Comparison of ENCODE assay signal across 1 cellular context in genomic region chr1:6512245-6512907, GRCh38.
TF ChIP-seq lines count a peak whose summit lies in the region.

No MANE protein-coding gene starts in this region.

TF ChIP-seq in H1, 55 proteins besides CTCF, POLR2A, EP300 and RAD21:
- TF ChIP-seq MAFK (IDR thresholded peaks at IDR 0.05; ENCODE audit: low read depth, low read length) (no peak), RNF2 (IDR thresholded peaks at IDR 0.05; ENCODE audit: borderline replicate concordance, low read depth, low read length, missing control alignments, poor library complexity, severe bottlenecking) (no peak), ASH2L (IDR thresholded peaks at IDR 0.05; ENCODE audit: low read length) (no peak), ATF3 (IDR thresholded peaks at IDR 0.05; ENCODE audit: insufficient read depth, low read depth, low read length) (no peak), SAP30 (IDR thresholded peaks at IDR 0.05; ENCODE audit: insufficient read depth, insufficient replicate concordance, low read length) (no peak), SIX5 (IDR thresholded peaks at IDR 0.05; ENCODE audit: low read depth, low read length) (no peak), KDM5A (IDR thresholded peaks at IDR 0.05; ENCODE audit: low read length) (no peak), TAF1 (IDR thresholded peaks at IDR 0.05; ENCODE audit: low read depth, low read length) (no peak), SIN3A (conservative IDR thresholded peaks at IDR 0.05 in 1 of 2, IDR thresholded peaks at IDR 0.05 in 1 of 2; ENCODE audit: low read depth in 1 of 2, low read length in 2 of 2) (no peak), TEAD4 (IDR thresholded peaks at IDR 0.05; ENCODE audit: low read depth, low read length) (no peak), YY1 (IDR thresholded peaks at IDR 0.05; ENCODE audit: low read depth, low read length) (no peak), CHD7 (IDR thresholded peaks at IDR 0.05; ENCODE audit: insufficient replicate concordance, low read length) (no peak), FOSL1 (IDR thresholded peaks at IDR 0.05; ENCODE audit: insufficient read depth, low read depth, low read length) (no peak), EGR1 (IDR thresholded peaks at IDR 0.05; ENCODE audit: borderline replicate concordance, low read depth, low read length) (no peak), SRF (IDR thresholded peaks at IDR 0.05; ENCODE audit: low read depth, low read length) (no peak), CBX5 (IDR thresholded peaks at IDR 0.05; ENCODE audit: low read depth, low read length) (no peak)
